In genomic region chr11:72686639-72687215, GRCh38 we compare ENCODE assay signal across 12 cellular contexts. TPM values are rescaled to one million over a fixed set of nuclear protein-coding genes. Genes with fewer than 3 reads are reported as not detected.
DNase-seq lines count a peak whose midpoint lies in the region; ATAC-seq and TF ChIP-seq lines count a peak whose summit lies in the region.
"Had no signal": no experiment of that assay in that cellular context is flagged by ENCODE, and none has a peak within 500 bp of the region (broad histone marks: within the 10 kb centered on the region; RNA-seq: fewer than 3 reads in every experiment).

No MANE protein-coding gene starts in this region.

- H3K36me3 Mint-ChIP-seq in endothelial cell (ENCODE audit: low read depth, unreplicated experiment): peaks cover 33% of the 10 kb centered on the region
- H3K36me3 Mint-ChIP-seq in natural killer cell treated with Interleukin-12 subunit alpha and Interleukin-12 subunit beta and Interleukin-15 and Interleukin-18, amount 100 ng/mL, for 72 hours: peaks cover 6% of the 10 kb centered on the region

- H3K27ac Mint-ChIP-seq in endothelial cell (ENCODE audit: unreplicated experiment): no peak overlapping the region
- H3K27ac Mint-ChIP-seq in natural killer cell treated with Interleukin-12 subunit alpha and Interleukin-12 subunit beta and Interleukin-15 and Interleukin-18, amount 100 ng/mL, for 72 hours: peak overlapping the region; percentile 70 to 79

- H3K36me3 ChIP-seq in BLaER1 (peaks cover 88% of the 10 kb centered on the region), Panc1 (ENCODE audit: control insufficient read depth, insufficient read depth, low read length) (no peaks in the 10 kb centered on the region; the same call in 1 of the 2 replicates)
- H3K36me3 ChIP-seq: ovary had no signal

- peaks cover 11% of the 10 kb centered on the region for H3K27me3 Mint-ChIP-seq in endothelial cell (ENCODE audit: unreplicated experiment)
- no peaks in the 10 kb centered on the region for H3K27me3 Mint-ChIP-seq in natural killer cell treated with Interleukin-12 subunit alpha and Interleukin-12 subunit beta and Interleukin-15 and Interleukin-18, amount 100 ng/mL, for 72 hours

- 0 out of 2 replicates have a peak overlapping the region, but pooled peaks have one; percentile 1 for H3K9ac ChIP-seq in BLaER1

- in situ Hi-C loops in Panc1 (cut with HindIII; ENCODE audit: low pct_unique_long_range_greater_than_20kb, low sequenced_read_pairs): no loop called here

- no peak for DNase-seq in Panc1 (ENCODE audit: low read depth, low spot score)
- DNase-seq in endothelial cell (ENCODE audit: low spot score): no peak
- no peak for DNase-seq in natural killer cell treated with Interleukin-12 subunit alpha and Interleukin-12 subunit beta and Interleukin-15 and Interleukin-18, amount 100 ng/mL, for 72 hours (ENCODE audit: low spot score)
- DNase-seq in NCI-H2227 (lab: John Stamatoyannopoulos, UW; ENCODE audit: unreplicated experiment): no peak
- no peak for DNase-seq in NCI-H1694 (lab: John Stamatoyannopoulos, UW)
- DNase-seq: Kasumi-1, NCI-H446 had no signal

- CTCF ChIA-PET in Panc1 (lab: Charles Lee): no interaction called here

- POLR2A ChIA-PET in Panc1 (lab: Charles Lee): no interaction called here

- H3K9me3 Mint-ChIP-seq in endothelial cell (ENCODE audit: unreplicated experiment): no peaks in the 10 kb centered on the region
- no peaks in the 10 kb centered on the region for H3K9me3 Mint-ChIP-seq in natural killer cell treated with Interleukin-12 subunit alpha and Interleukin-12 subunit beta and Interleukin-15 and Interleukin-18, amount 100 ng/mL, for 72 hours

- BruUV-seq in Panc1 (replicated peaks; lab: Mats Ljungman, UMichigan): TSS peak; percentile 44

- H3K4me1 ChIP-seq in BLaER1 (peaks cover 26% of the 10 kb centered on the region), Panc1 (ENCODE audit: control insufficient read depth, insufficient read depth, low read length) (peaks cover 8% of the 10 kb centered on the region)
- H3K4me1 ChIP-seq: SJSA1 had no signal

- H3K9me3 ChIP-seq in BLaER1: no peaks in the 10 kb centered on the region
- no peaks in the 10 kb centered on the region for H3K9me3 ChIP-seq in Panc1 (ENCODE audit: control insufficient read depth, insufficient read depth, low read depth, low read length)
- H3K9me3 ChIP-seq: ovary, SJSA1 had no signal

- H3K4me2 ChIP-seq in BLaER1: no peak overlapping the region

- H3K4me1 Mint-ChIP-seq in endothelial cell (ENCODE audit: unreplicated experiment): peaks cover 35% of the 10 kb centered on the region
- H3K4me1 Mint-ChIP-seq in natural killer cell treated with Interleukin-12 subunit alpha and Interleukin-12 subunit beta and Interleukin-15 and Interleukin-18, amount 100 ng/mL, for 72 hours (ENCODE audit: low read depth in 2 of 2): peaks cover 24 to 27% of the 10 kb centered on the region in 2 donors

- intact Hi-C loops in Panc1 (cut with micrococcal nuclease; ENCODE audit: unreplicated experiment): no loop called here

- no peaks in the 10 kb centered on the region for H3K27me3 ChIP-seq in BLaER1
- no peaks in the 10 kb centered on the region for H3K27me3 ChIP-seq in Panc1 (ENCODE audit: control insufficient read depth, insufficient read depth, low read length)
- H3K27me3 ChIP-seq: ovary, SJSA1 had no signal

- H3K27ac ChIP-seq in BLaER1: peak overlapping the region; percentile 50; the same call in 1 of the 2 replicates
- no peak overlapping the region for H3K27ac ChIP-seq in Panc1 (ENCODE audit: low read length)
- H3K27ac ChIP-seq: ovary, SJSA1 had no signal

- H3K4me3 ChIP-seq in BLaER1 (no peak overlapping the region), Panc1 (ENCODE audit: low read depth in 2 of 2, low read length in 2 of 2) (no peak overlapping the region)
- H3K4me3 ChIP-seq: ovary, SJSA1 had no signal

- H3K4me3 Mint-ChIP-seq in endothelial cell (ENCODE audit: unreplicated experiment): peak overlapping the region; percentile 72
- no peak overlapping the region for H3K4me3 Mint-ChIP-seq in natural killer cell treated with Interleukin-12 subunit alpha and Interleukin-12 subunit beta and Interleukin-15 and Interleukin-18, amount 100 ng/mL, for 72 hours

- TF ChIP-seq CTCF in Panc1 (IDR thresholded peaks at IDR 0.05) (no peak), endothelial cell (IDR thresholded peaks at IDR 0.05; ENCODE audit: unreplicated experiment) (no peak)

- no peak for ATAC-seq in Panc1
- ATAC-seq in natural killer cell treated with Interleukin-12 subunit alpha and Interleukin-12 subunit beta and Interleukin-15 and Interleukin-18, amount 100 ng/mL, for 72 hours: no peak
- no peak for ATAC-seq in GM18511 (IDR thresholded peaks at IDR 0.05; ENCODE audit: unreplicated experiment)
- ATAC-seq in GM19452 (IDR thresholded peaks at IDR 0.05; ENCODE audit: unreplicated experiment): no peak

- peaks cover 89% of the 10 kb centered on the region for H4K20me1 ChIP-seq in BLaER1

RNA-seq across cellular contexts. Expression of gene PDE2A, which starts 12.5 kb away (rescaled TPM):
- total RNA-seq in Panc1 (2021; ENCODE audit: unreplicated experiment) (0.74 TPM), endothelial cell (ENCODE audit: unreplicated experiment) (65.9 TPM)
- 0.51 TPM for polyA plus RNA-seq in Panc1 (2012; ENCODE audit: insufficient read length)
- total RNA-seq in natural killer cell treated with Interleukin-12 subunit alpha and Interleukin-12 subunit beta and Interleukin-15 and Interleukin-18, amount 100 ng/mL, for 72 hours: 1 to 10 TPM; 2.5 to 7.7 TPM
- total RNA-seq: SJSA1 had no signal
